In the genomic region with DNA sequence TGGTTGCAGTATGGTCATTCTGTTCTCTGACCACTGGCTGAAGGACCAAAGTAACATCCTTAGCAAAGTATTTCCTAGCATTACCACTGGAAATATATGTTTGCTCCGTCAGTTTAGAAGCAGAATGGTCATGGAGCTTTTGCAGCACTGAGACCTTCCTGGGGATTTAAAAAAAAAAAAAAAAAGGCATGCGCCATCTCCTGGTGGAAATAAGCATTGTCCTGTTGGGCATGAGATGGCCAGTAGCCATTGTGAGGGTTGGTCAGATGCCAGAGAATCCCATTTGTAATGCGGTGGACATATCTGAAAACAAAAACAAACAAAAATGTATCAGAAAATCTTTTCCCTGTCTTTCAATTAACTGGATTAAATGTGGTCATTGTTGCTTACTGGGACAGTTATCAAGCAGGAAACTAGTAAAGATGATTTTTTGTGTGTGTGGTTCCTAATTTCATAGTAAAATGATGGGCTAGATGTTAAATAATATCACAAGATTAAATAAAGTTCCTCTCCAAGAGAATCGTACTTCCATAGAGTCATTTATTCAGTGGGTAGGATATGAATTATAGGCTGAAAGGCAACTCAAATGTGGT, we compare ENCODE assay signal across 9 cellular contexts.
DNase-seq lines count a peak whose midpoint lies in the region; ATAC-seq, FAIRE-seq and TF ChIP-seq lines count a peak whose summit lies in the region.
"Had no signal": no experiment of that assay in that cellular context is flagged by ENCODE, and none has a peak within 500 bp of the region (broad histone marks: within the 10 kb centered on the region; RNA-seq: fewer than 3 reads in every experiment).

No MANE protein-coding gene starts in this region.

- in situ Hi-C loops in SK-MEL-5 (cut with HindIII; ENCODE audit: low pct_unique_long_range_greater_than_20kb, low sequenced_read_pairs), result no loop called here

- TF ChIP-seq CTCF in fibroblast of mammary gland (conservative IDR thresholded peaks at IDR 0.05; ENCODE audit: control insufficient read depth, insufficient read depth, low read depth, low read length) (peak; percentile 80), pancreas (IDR thresholded peaks at IDR 0.05) (peak; percentile 60 to 81 (median 70))

- H3K27ac ChIP-seq in pancreas, result no peak overlapping the region

- ATAC-seq in HG02642 (IDR thresholded peaks at IDR 0.05; ENCODE audit: poor library complexity, unreplicated experiment), result peak; percentile 45
- ATAC-seq in pancreas, result peak; percentile 75 to 90 (median 86)
- no peak for ATAC-seq in HG03439 (IDR thresholded peaks at IDR 0.05; ENCODE audit: unreplicated experiment)
- ATAC-seq in GM21447 (IDR thresholded peaks at IDR 0.05; ENCODE audit: unreplicated experiment), result no peak
- ATAC-seq: naive thymus-derived CD8-positive, alpha-beta T cell had no signal

- no peaks in the 10 kb centered on the region for H3K27me3 ChIP-seq in pancreas

- DNase-seq in DMS114 treated with DMSO at 0.1 percent for 48 hours (lab: John Stamatoyannopoulos, UW; ENCODE audit: unreplicated experiment) (peak; percentile 1), SK-MEL-5 (ENCODE audit: low read depth, low spot score) (peak; percentile 81), fibroblast of mammary gland (ENCODE audit: low read depth) (peak; percentile 88), pancreas (peak in 2 of 6 donors; percentile 18 to 48), T-helper 2 cell (no peak)

- peaks cover 0 to 6% (median 0%) of the 10 kb centered on the region in 3 donors for H3K36me3 ChIP-seq in pancreas

- no peaks in the 10 kb centered on the region for H3K9me3 ChIP-seq in pancreas

- H3K4me1 ChIP-seq in pancreas, result no peaks in the 10 kb centered on the region

- FAIRE-seq in pancreas (lab: Jason Lieb, UNC), result no peak

- H3K4me3 ChIP-seq in fibroblast of mammary gland (ENCODE audit: control insufficient read depth, low read depth, low read length) (no peak overlapping the region), pancreas (no peak overlapping the region)

- intact Hi-C loops in pancreas (cut with DNase I), result loop anchor here in 2 of 3 donors (10.0 kb wide), 2 partner anchors 254 to 314 kb away; no protein-coding TSS in a partner anchor

- 10% methylated on average over 4 of the region's 4 CpGs for WGBS in pancreas, 2 donors

Comparison
In these comparisons a context has a peak if more than half of its experiments do, and no peak if none do; other contexts are left out.
1. DNase-seq: peak in DMS114 treated with DMSO at 0.1 percent for 48 hours (single experiment), SK-MEL-5 (single experiment) and fibroblast of mammary gland (single experiment); none in T-helper 2 cell (0 of 5).
2. ATAC-seq: peak in HG02642 (single experiment) and pancreas (4 of 4); none in HG03439 (single experiment) and GM21447 (single experiment).